Comparison of ENCODE assay signal across 23 cellular contexts in genomic region chr4:25943312-25943711, GRCh38.
"Had no signal": no experiment of that assay in that cellular context is flagged by ENCODE, and none has a peak within 500 bp of the region (broad histone marks: within the 10 kb centered on the region; RNA-seq: fewer than 3 reads in every experiment).

No MANE protein-coding gene starts in this region.

- H3K27me3 ChIP-seq: brain microvascular endothelial cell, ovary, suprapubic skin, tibial nerve had no signal

- ATAC-seq: esophagus mucosa; left lobe of liver; stimulated activated effector memory CD8-positive, alpha-beta T cell treated with anti-CD3 and anti-CD28 coated beads, Interleukin-12 subunit alpha, Interleukin-12 subunit beta, amount 100 ng/mL, for 72 hours; stimulated activated naive CD8-positive, alpha-beta T cell treated with anti-CD3 and anti-CD28 coated beads, Interleukin-15, amount 100 ng/mL, for 72 hours; WTC11 had no signal

- H3K4me3 ChIP-seq: ovary, prostate gland, skin epidermis, suprapubic skin, tibial nerve had no signal

- H3K4me1 ChIP-seq: prostate gland had no signal

- DNase-seq: activated gamma-delta T cell treated with Interleukin-2 at 50 U/mL for 16 hours; activated T-cell treated with anti-CD3 and anti-CD28 coated beads, Interleukin-2, amount 50 U/mL, for 1 hour; anterior cingulate cortex; brain microvascular endothelial cell; central memory CD4-positive, alpha-beta T cell; dermis blood vessel endothelial cell; effector memory CD4-positive, alpha-beta T cell; foreskin fibroblast; kidney; mammary epithelial cell; ovary; stimulated activated CD4-positive, alpha-beta T cell treated with anti-CD3 and anti-CD28 coated beads, Interleukin-2, amount 100 ng/mL, for 24 hours; stimulated activated naive CD8-positive, alpha-beta T cell treated with anti-CD3 and anti-CD28 coated beads, Interleukin-15, amount 100 ng/mL, for 72 hours; T-helper 1 cell had no signal

- FAIRE-seq: kidney had no signal

- H3K9me3 ChIP-seq: neutrophil, ovary, prostate gland, suprapubic skin, tibial nerve had no signal

- H3K36me3 ChIP-seq: brain microvascular endothelial cell, neutrophil, ovary, prostate gland, suprapubic skin, tibial nerve had no signal

- H3K27ac ChIP-seq: brain microvascular endothelial cell, neutrophil, ovary, prostate gland, skin epidermis, suprapubic skin, tibial nerve had no signal
